In genomic region chr14:53147208-53147607, GRCh38 we compare ENCODE assay signal across 12 cellular contexts. TPM values are rescaled to one million over a fixed set of nuclear protein-coding genes. Genes with fewer than 3 reads are reported as not detected.
DNase-seq lines count a peak whose midpoint lies in the region; ATAC-seq and TF ChIP-seq lines count a peak whose summit lies in the region.
"Had no signal": no experiment of that assay in that cellular context is flagged by ENCODE, and none has a peak within 500 bp of the region (broad histone marks: within the 10 kb centered on the region; RNA-seq: fewer than 3 reads in every experiment).

No MANE protein-coding gene starts in this region.

- H4K20me1 ChIP-seq in DND-41 (ENCODE audit: insufficient read depth, low read length), result peaks cover 48% of the 10 kb centered on the region

- peaks cover 39% of the 10 kb centered on the region for H3K4me1 Mint-ChIP-seq in T-helper 17 cell

- H3K27ac ChIP-seq in DND-41 (ENCODE audit: low read length), result peak overlapping the region; percentile 9

- peaks cover 46% of the 10 kb centered on the region for H3K4me1 ChIP-seq in DND-41 (ENCODE audit: insufficient read depth, low read length)
- H3K4me1 ChIP-seq in BE2C, result no peaks in the 10 kb centered on the region

- no peak overlapping the region for H3K9ac ChIP-seq in DND-41 (ENCODE audit: low read depth, low read length)

- peak overlapping the region; percentile 98 for H3K27ac Mint-ChIP-seq in T-helper 17 cell
- H3K27ac Mint-ChIP-seq: HFFc6 had no signal

- no peak overlapping the region for H3K4me3 Mint-ChIP-seq in T-helper 17 cell
- H3K4me3 Mint-ChIP-seq: HFFc6 had no signal

- H3K27me3 ChIP-seq in DND-41 (ENCODE audit: insufficient read depth, low read length, poor library complexity) (no peaks in the 10 kb centered on the region), BE2C (no peaks in the 10 kb centered on the region)

- H3K4me2 ChIP-seq in DND-41 (ENCODE audit: insufficient read depth, low read length), result peak overlapping the region; percentile 67

- TF ChIP-seq CTCF in DND-41 (IDR thresholded peaks at IDR 0.05; ENCODE audit: borderline replicate concordance, extremely low read depth, low read length, poor library complexity, severe bottlenecking), result no peak
- no peak for TF ChIP-seq CTCF in BE2C (IDR thresholded peaks at IDR 0.05; ENCODE audit: low read depth, low read length)

- no peaks in the 10 kb centered on the region for H3K27me3 Mint-ChIP-seq in T-helper 17 cell

- H3K36me3 ChIP-seq in DND-41 (ENCODE audit: insufficient read depth, low read length) (peaks cover 69% of the 10 kb centered on the region), BE2C (peaks cover 3% of the 10 kb centered on the region)

- H3K9me3 ChIP-seq in DND-41 (ENCODE audit: insufficient read depth, low read length, severe bottlenecking) (peaks cover 22% of the 10 kb centered on the region), T-helper 17 cell (ENCODE audit: control insufficient read depth, low read length, poor library complexity, severe bottlenecking) (no peaks in the 10 kb centered on the region), BE2C (no peaks in the 10 kb centered on the region)

- H2AFZ ChIP-seq in DND-41 (ENCODE audit: low read depth, low read length), result no peak overlapping the region

- DNase-seq in DND-41 (no peak), T-helper 17 cell (no peak), NCI-H1417 treated with DMSO at 0.1 percent for 48 hours (lab: John Stamatoyannopoulos, UW) (no peak), AG08395 (ENCODE audit: low spot score) (no peak), BE2C (no peak)
- no peak for DNase-seq in stimulated activated naive CD4-positive, alpha-beta T cell treated with Interleukin-2 at 50 U/mL for 16 hours (lab: John Stamatoyannopoulos, UW)
- DNase-seq: HFFc6, left colon, posterior cingulate gyrus, trophoblast cell had no signal

- peaks cover 100% of the 10 kb centered on the region for H3K79me2 ChIP-seq in DND-41 (ENCODE audit: insufficient read depth, low read length)

- H3K4me3 ChIP-seq in DND-41 (ENCODE audit: low read depth in 1 of 2, low read length in 2 of 2), result peak overlapping the region in 1 of 2 experiments; percentile 6; a peak in 1 of 4 replicates
- H3K4me3 ChIP-seq in BE2C (ENCODE audit: low read depth, low read length), result no peak overlapping the region

- H3K36me3 Mint-ChIP-seq in T-helper 17 cell (ENCODE audit: low read depth), result peaks cover 10% of the 10 kb centered on the region

- no peak for ATAC-seq in DND-41 (ENCODE audit: insufficient read depth, low read depth)
- ATAC-seq in GM19043 (IDR thresholded peaks at IDR 0.05; ENCODE audit: low read depth, unreplicated experiment), result peak; percentile 35
- ATAC-seq in HG03045 (IDR thresholded peaks at IDR 0.05; ENCODE audit: unreplicated experiment), result peak; percentile 29
- ATAC-seq in T-helper 17 cell, result no peak
- ATAC-seq: left colon had no signal

RNA-seq across cellular contexts. Expression of gene DDHD1, which starts 5.9 kb away (rescaled TPM):
- 10 to 100 TPM; 77.1 to 80.4 TPM for total RNA-seq in T-helper 17 cell
- polyA plus RNA-seq in BE2C (2012; ENCODE audit: insufficient read depth, insufficient read length, low read depth), result 10.8 TPM

Comparison
In these comparisons a context has a peak if more than half of its experiments do, and no peak if none do; other contexts are left out.
1. ATAC-seq: peak in GM19043 (single experiment) and HG03045 (single experiment); none in DND-41 (single experiment) and T-helper 17 cell (single experiment).